Comparison of ENCODE assay signal across 23 cellular contexts in genomic region chr1:47985001-47985400, GRCh38. TPM values are rescaled to one million over a fixed set of nuclear protein-coding genes. Genes with fewer than 3 reads are reported as not detected.
DNase-seq lines count a peak whose midpoint lies in the region; ATAC-seq and TF ChIP-seq lines count a peak whose summit lies in the region.
"Had no signal": no experiment of that assay in that cellular context is flagged by ENCODE, and none has a peak within 500 bp of the region (broad histone marks: within the 10 kb centered on the region; RNA-seq: fewer than 3 reads in every experiment).

No MANE protein-coding gene starts in this region.

- intact Hi-C loops in right cardiac atrium (cut with DNase I), result no loop called here
- intact Hi-C loops in left ventricle myocardium inferior (cut with micrococcal nuclease), result no loop called here
- intact Hi-C loops in Calu3 (cut with micrococcal nuclease; ENCODE audit: unreplicated experiment), result no loop called here
- intact Hi-C loops in spleen (cut with DNase I; ENCODE audit: low total_unique reads), result no loop called here

- H3K27ac Mint-ChIP-seq in endodermal cell (no peak overlapping the region), mesothelial cell of epicardium (peak overlapping the region; percentile 18), Calu3 (ENCODE audit: unreplicated experiment) (no peak overlapping the region)
- H3K27ac Mint-ChIP-seq: CD4-positive, alpha-beta memory T cell had no signal

- H3K9me3 Mint-ChIP-seq in endodermal cell (no peaks in the 10 kb centered on the region), mesothelial cell of epicardium (no peaks in the 10 kb centered on the region), Calu3 (ENCODE audit: low read depth, unreplicated experiment) (no peaks in the 10 kb centered on the region)
- H3K9me3 Mint-ChIP-seq: CD4-positive, alpha-beta memory T cell had no signal

- H3K4me3 Mint-ChIP-seq in endodermal cell, result peak overlapping the region; percentile 44
- H3K4me3 Mint-ChIP-seq in mesothelial cell of epicardium, result no peak overlapping the region
- H3K4me3 Mint-ChIP-seq in Calu3 (ENCODE audit: low read depth, unreplicated experiment), result no peak overlapping the region
- H3K4me3 Mint-ChIP-seq: CD4-positive, alpha-beta memory T cell had no signal

- TF ChIP-seq CTCF in left ventricle myocardium inferior (IDR thresholded peaks at IDR 0.05; ENCODE audit: borderline replicate concordance), result no peak
- TF ChIP-seq CTCF in endodermal cell (conservative IDR thresholded peaks at IDR 0.05), result no peak
- TF ChIP-seq CTCF in mesothelial cell of epicardium (IDR thresholded peaks at IDR 0.05; ENCODE audit: unreplicated experiment), result no peak
- no peak for TF ChIP-seq CTCF in Calu3 (IDR thresholded peaks at IDR 0.05; ENCODE audit: unreplicated experiment)
- TF ChIP-seq CTCF in spleen (IDR thresholded peaks at IDR 0.05 in 8 of 11, conservative IDR thresholded peaks at IDR 0.05 in 3 of 11), result no peak

- H3K36me3 ChIP-seq in left ventricle myocardium inferior (no peaks in the 10 kb centered on the region), endodermal cell (ENCODE audit: control insufficient read depth, insufficient read depth, low read length) (peaks cover 86% of the 10 kb centered on the region), spleen (no peaks in the 10 kb centered on the region)
- H3K36me3 ChIP-seq: BE2C had no signal

- H3K27me3 Mint-ChIP-seq in endodermal cell (ENCODE audit: insufficient read depth), result peaks cover 2% of the 10 kb centered on the region
- peaks cover 99% of the 10 kb centered on the region for H3K27me3 Mint-ChIP-seq in mesothelial cell of epicardium (ENCODE audit: low read depth)
- peaks cover 35% of the 10 kb centered on the region for H3K27me3 Mint-ChIP-seq in Calu3 (ENCODE audit: unreplicated experiment)

- DNase-seq in right cardiac atrium, result no peak
- no peak for DNase-seq in left ventricle myocardium inferior
- DNase-seq in endodermal cell, result no peak
- no peak for DNase-seq in mesothelial cell of epicardium (ENCODE audit: low spot score in 2 of 2, unreplicated experiment in 2 of 2)
- no peak for DNase-seq in NCI-H1105 (lab: John Stamatoyannopoulos, UW)
- no peak for DNase-seq in Calu3
- no peak for DNase-seq in spleen
- DNase-seq in D341Med (ENCODE audit: low spot score), result no peak
- DNase-seq: 8988T; BE2C; CD4-positive, alpha-beta memory T cell; DMS53; EL; KBM-7; NCI-H187 treated with DMSO at 0.1 percent for 48 hours; NCI-H226; NCI-H524; NCI-H82; PC-3 had no signal

- H3K4me1 ChIP-seq in right cardiac atrium (ENCODE audit: control insufficient read depth, insufficient read depth, low read length) (peaks cover 8% of the 10 kb centered on the region), left ventricle myocardium inferior (peaks cover 44% of the 10 kb centered on the region), endodermal cell (ENCODE audit: control insufficient read depth, insufficient read depth, low read length) (peaks cover 9% of the 10 kb centered on the region), spleen (peaks cover 0 to 16% (median 6%) of the 10 kb centered on the region in 6 donors)
- H3K4me1 ChIP-seq: BE2C had no signal

- CTCF ChIA-PET in Calu3 (lab: Charles Lee), result no interaction called here

- peaks cover 36% of the 10 kb centered on the region for H3K4me1 Mint-ChIP-seq in endodermal cell
- H3K4me1 Mint-ChIP-seq in mesothelial cell of epicardium, result peaks cover 31% of the 10 kb centered on the region
- H3K4me1 Mint-ChIP-seq in Calu3 (ENCODE audit: low read depth, unreplicated experiment), result no peaks in the 10 kb centered on the region

- H3K9ac ChIP-seq in endodermal cell (ENCODE audit: extremely low read depth, low read length, poor library complexity, severe bottlenecking), result no peak overlapping the region

- H3K27me3 ChIP-seq in right cardiac atrium (ENCODE audit: control insufficient read depth, insufficient read depth), result no peaks in the 10 kb centered on the region
- H3K27me3 ChIP-seq in left ventricle myocardium inferior (ENCODE audit: low read depth), result peaks cover 11% of the 10 kb centered on the region
- H3K27me3 ChIP-seq in endodermal cell (ENCODE audit: control insufficient read depth, insufficient read depth, low read length, poor library complexity, severe bottlenecking), result no peaks in the 10 kb centered on the region
- H3K27me3 ChIP-seq in spleen (replicated peaks in 1 of 7), result peaks cover 0 to 85% (median 7%) of the 10 kb centered on the region in 7 donors
- H3K27me3 ChIP-seq: BE2C had no signal

- ATAC-seq in right cardiac atrium, result no peak
- ATAC-seq: GM12878, HepG2, PC-3 had no signal

- no peak for TF ChIP-seq POLR2A in spleen (IDR thresholded peaks at IDR 0.05)

- 54% methylated on average over 4 of the region's 4 CpGs for WGBS in right cardiac atrium
- 91 to 100% methylated on average over 3 to 4 of the region's 4 CpGs for WGBS in endodermal cell (ENCODE audit: insufficient coverage in 1 of 2, insufficient read length in 1 of 2), 2 experiments
- WGBS in spleen, 5 donors, result 48 to 82% (median 73%) methylated on average over 4 of the region's 4 CpGs

- no TSS peak for BruUV-seq in Calu3 (replicated peaks; lab: Mats Ljungman, UMichigan)

- peaks cover 45% of the 10 kb centered on the region for H3K36me3 Mint-ChIP-seq in endodermal cell (ENCODE audit: low read depth)
- no peaks in the 10 kb centered on the region for H3K36me3 Mint-ChIP-seq in mesothelial cell of epicardium
- no peaks in the 10 kb centered on the region for H3K36me3 Mint-ChIP-seq in Calu3 (ENCODE audit: insufficient read depth, unreplicated experiment)
- H3K36me3 Mint-ChIP-seq: CD4-positive, alpha-beta memory T cell had no signal

- H3K9me3 ChIP-seq in right cardiac atrium (ENCODE audit: control insufficient read depth, low read length) (no peaks in the 10 kb centered on the region), left ventricle myocardium inferior (replicated peaks) (no peaks in the 10 kb centered on the region), endodermal cell (ENCODE audit: control insufficient read depth, low read length) (no peaks in the 10 kb centered on the region), spleen (no peaks in the 10 kb centered on the region)
- H3K9me3 ChIP-seq: BE2C had no signal

- H3K27ac ChIP-seq in right cardiac atrium (ENCODE audit: low read length) (peak overlapping the region; percentile 67), left ventricle myocardium inferior (replicated peaks) (no peak overlapping the region), endodermal cell (ENCODE audit: low read depth, low read length) (no peak overlapping the region), spleen (no peak overlapping the region)
- H3K27ac ChIP-seq: RWPE1 had no signal

- H3K4me3 ChIP-seq in right cardiac atrium (ENCODE audit: low read length) (no peak overlapping the region), left ventricle myocardium inferior (no peak overlapping the region), endodermal cell (ENCODE audit: low read length) (peak overlapping the region; percentile 30), spleen (no peak overlapping the region)
- H3K4me3 ChIP-seq: GM12878 had no signal

RNA-seq across cellular contexts. Expression of gene TRABD2B, which starts 12.2 kb away (rescaled TPM):
- total RNA-seq in right cardiac atrium (10 to 100 TPM; 13.4 to 23.7 (median 18.1) TPM), left ventricle myocardium inferior (1.4 TPM), endodermal cell (10 to 100 TPM; 24.4 to 28.0 TPM), mesothelial cell of epicardium (5.8 to 6.2 TPM (median 6.0 TPM) in 3 replicates), Calu3 (2022) (0.10 and 0.42 TPM in 2 replicates), spleen (1 to 10 TPM in 4 of 7 donors, under 1 TPM in 3; 0.30 to 3.5 (median 1.8) TPM)
- polyA plus RNA-seq in right cardiac atrium (6.7 TPM), spleen (under 1 TPM; 0.11 to 0.54 (median 0.20) TPM)
- 6.2 TPM for polyA plus RNA-seq in endodermal cell (2013, experiment 1 of 2)
- 6.0 TPM for polyA plus RNA-seq in endodermal cell (2013, experiment 2 of 2)
- total RNA-seq: CD4-positive, alpha-beta memory T cell; GM12878; HepG2 had no signal
- polyA plus RNA-seq: AG04450; CD4-positive, alpha-beta memory T cell; GM12878 had no signal
